ENCODE assay signal across 11 cellular contexts in genomic region chr6:44475417-44475778, GRCh38.
DNase-seq lines count a peak whose midpoint lies in the region; ATAC-seq, FAIRE-seq and TF ChIP-seq lines count a peak whose summit lies in the region.
"Had no signal": no experiment of that assay in that cellular context is flagged by ENCODE, and none has a peak within 500 bp of the region (broad histone marks: within the 10 kb centered on the region; RNA-seq: fewer than 3 reads in every experiment).

No MANE protein-coding gene starts in this region.

- H3F3A ChIP-seq in GM23248 (ENCODE audit: insufficient read depth) = no peaks in the 10 kb centered on the region

- H4K20me1 ChIP-seq in GM23248 (ENCODE audit: insufficient read depth) = no peaks in the 10 kb centered on the region

- DNase-seq in GM23248 (no peak), T-helper 17 cell (no peak), frontal cortex (ENCODE audit: low spot score in 2 of 2) (no peak), iPS-NIHi11 (ENCODE audit: low spot score) (no peak), inferior parietal cortex (ENCODE audit: extremely low spot score) (no peak), coronary artery (ENCODE audit: low spot score) (no peak)

- peaks cover 4% of the 10 kb centered on the region for H3K4me1 Mint-ChIP-seq in T-helper 17 cell

- H3K36me3 ChIP-seq in GM23248 (ENCODE audit: low read depth) (no peaks in the 10 kb centered on the region), neuron (ENCODE audit: insufficient read depth, low read length) (no peaks in the 10 kb centered on the region)
- H3K36me3 ChIP-seq: prostate gland had no signal

- H3K27me3 ChIP-seq in GM23248 (replicated peaks; ENCODE audit: insufficient read depth) = no peaks in the 10 kb centered on the region
- H3K27me3 ChIP-seq in neuron (ENCODE audit: insufficient read depth, low read length) = no peaks in the 10 kb centered on the region

- no peaks in the 10 kb centered on the region for H3K9me2 ChIP-seq in GM23248 (ENCODE audit: insufficient read depth)

- no peaks in the 10 kb centered on the region for H3K79me2 ChIP-seq in GM23248 (ENCODE audit: insufficient read depth)

- H3K9me3 ChIP-seq in GM23248 (ENCODE audit: low read depth) (no peaks in the 10 kb centered on the region), T-helper 17 cell (ENCODE audit: control insufficient read depth, low read length, poor library complexity, severe bottlenecking) (no peaks in the 10 kb centered on the region), neuron (ENCODE audit: low read length) (no peaks in the 10 kb centered on the region)
- H3K9me3 ChIP-seq: prostate gland had no signal

- no peak for TF ChIP-seq CTCF in coronary artery (IDR thresholded peaks at IDR 0.05)

- no peak for FAIRE-seq in frontal cortex (lab: Jason Lieb, UNC)

- H3K27ac Mint-ChIP-seq in T-helper 17 cell = no peak overlapping the region
- H3K27ac Mint-ChIP-seq: T-helper 1 cell treated with Interleukin-12 subunit alpha and Interleukin-12 subunit beta and Interleukin-4 antibody, amounts not matched to agents 30 μg/mL and 1 μg/mL, for 36 hours had no signal

- ATAC-seq in GM18868 (IDR thresholded peaks at IDR 0.05; ENCODE audit: unreplicated experiment) (peak; percentile 14), T-helper 17 cell (peak; percentile 39)

- peak overlapping the region; percentile 66; the same call in 1 of the 2 replicates for H2AFZ ChIP-seq in GM23248
- H2AFZ ChIP-seq in neuron (ENCODE audit: low read depth, low read length) = peak overlapping the region; percentile 65

- in situ Hi-C loops in GM23248 (cut with MboI) = loop anchor here (25.0 kb wide), 2 partner anchors 1237 to 1437 kb away; no protein-coding TSS in a partner anchor

- H3K27ac ChIP-seq in GM23248 (no peak overlapping the region), coronary artery (no peak overlapping the region)

- H3K9ac ChIP-seq in GM23248 = no peak overlapping the region

- H3K36me3 Mint-ChIP-seq in T-helper 17 cell (ENCODE audit: low read depth) = no peaks in the 10 kb centered on the region

- H3K4me1 ChIP-seq in GM23248 (ENCODE audit: insufficient read depth) (no peaks in the 10 kb centered on the region), neuron (ENCODE audit: insufficient read depth, low read length) (peaks cover 7% of the 10 kb centered on the region)

- H3K27me3 Mint-ChIP-seq in T-helper 17 cell = peaks cover 8% of the 10 kb centered on the region

- H3K4me3 Mint-ChIP-seq in T-helper 17 cell = no peak overlapping the region
- H3K4me3 Mint-ChIP-seq: T-helper 1 cell treated with Interleukin-12 subunit alpha and Interleukin-12 subunit beta and Interleukin-4 antibody, amounts not matched to agents 30 μg/mL and 1 μg/mL, for 36 hours had no signal

- H3K4me2 ChIP-seq in GM23248 (ENCODE audit: unreplicated experiment) = no peak overlapping the region

- H3K4me3 ChIP-seq in GM23248 (no peak overlapping the region), neuron (ENCODE audit: low read length) (no peak overlapping the region), coronary artery (no peak overlapping the region)
- H3K4me3 ChIP-seq: lung, prostate gland had no signal

- 15 to 16% methylated on average over 5 to 6 of the region's 6 CpGs for WGBS in GM23248 (ENCODE audit: low coverage in 1 of 2, low lambda C conversion rate in 2 of 2, missing lambda C conversion rate in 2 of 2), 2 experiments
